20 cellular contexts compared by ENCODE assay signal in genomic region chr9:35186524-35186923, GRCh38. TPM values are rescaled to one million over a fixed set of nuclear protein-coding genes. Genes with fewer than 3 reads are reported as not detected.
DNase-seq lines count a peak whose midpoint lies in the region; ATAC-seq, FAIRE-seq and TF ChIP-seq lines count a peak whose summit lies in the region.
"Had no signal": no experiment of that assay in that cellular context is flagged by ENCODE, and none has a peak within 500 bp of the region (broad histone marks: within the 10 kb centered on the region; RNA-seq: fewer than 3 reads in every experiment).

No MANE protein-coding gene starts in this region.

- no peak for FAIRE-seq in small intestine (lab: Jason Lieb, UNC)
- FAIRE-seq: GM12878, RCC 7860 had no signal

- H3K27ac ChIP-seq in endodermal cell (ENCODE audit: low read depth, low read length): no peak overlapping the region
- no peak overlapping the region for H3K27ac ChIP-seq in small intestine (ENCODE audit: low read depth in 1 of 2, low read length in 1 of 2)
- H3K27ac ChIP-seq: GM23248 had no signal

- H3K9me3 ChIP-seq in endodermal cell (ENCODE audit: control insufficient read depth, low read length) (peaks cover 77% of the 10 kb centered on the region), small intestine (ENCODE audit: control insufficient read depth, low read depth) (no peaks in the 10 kb centered on the region)

- H3K27ac Mint-ChIP-seq in endodermal cell: no peak overlapping the region

- no peaks in the 10 kb centered on the region for H3K27me3 Mint-ChIP-seq in endodermal cell (ENCODE audit: insufficient read depth)

- H3K36me3 ChIP-seq in endodermal cell (ENCODE audit: control insufficient read depth, insufficient read depth, low read length) (peaks cover 21% of the 10 kb centered on the region), small intestine (ENCODE audit: control insufficient read depth in 2 of 2, insufficient read depth in 2 of 2, low read length in 2 of 2) (no peaks in the 10 kb centered on the region)
- H3K36me3 ChIP-seq: HAP-1 had no signal

- H3K4me3 Mint-ChIP-seq in endodermal cell: no peak overlapping the region

- peak; percentile 5 for DNase-seq in Daoy (ENCODE audit: low read depth)
- DNase-seq in RKO (ENCODE audit: low spot score): peak; percentile 55
- DNase-seq in endodermal cell: no peak
- DNase-seq in small intestine: peak; percentile 47
- no peak for DNase-seq in NCI-H2171 treated with DMSO at 0.1 percent for 48 hours (lab: John Stamatoyannopoulos, UW)
- DNase-seq: COR-L47; EL; GM23248; NCI-H1105 treated with DMSO at 0.1 percent for 48 hours; NCI-H1694 treated with DMSO at 0.1 percent for 48 hours; NCI-H2107; NCI-H226; NK-92 treated with Interleukin-12 subunit alpha and Interleukin-12 subunit beta, amount 100 ng/mL, for 24 hours; SHP77; T-helper 1 cell had no signal

- no peaks in the 10 kb centered on the region for H3K4me1 Mint-ChIP-seq in endodermal cell

- TF ChIP-seq CTCF in endodermal cell (conservative IDR thresholded peaks at IDR 0.05): no peak

- ATAC-seq in HG03196 (IDR thresholded peaks at IDR 0.05; ENCODE audit: unreplicated experiment): no peak
- no peak for ATAC-seq in GM21619 (IDR thresholded peaks at IDR 0.05; ENCODE audit: unreplicated experiment)
- ATAC-seq: GM12878 had no signal

- H3K27me3 ChIP-seq in endodermal cell (ENCODE audit: control insufficient read depth, insufficient read depth, low read length, poor library complexity, severe bottlenecking): no peaks in the 10 kb centered on the region
- no peaks in the 10 kb centered on the region for H3K27me3 ChIP-seq in small intestine (ENCODE audit: control insufficient read depth in 2 of 2, insufficient read depth in 2 of 2, low read length in 2 of 2)

- WGBS in endodermal cell (ENCODE audit: insufficient coverage in 1 of 2, insufficient read length in 1 of 2), 2 experiments: 83 to 92% methylated on average over 5 of the region's 5 CpGs
- WGBS in small intestine, 3 donors: 92 to 98% (median 95%) methylated on average over 5 of the region's 5 CpGs

- H3K4me1 ChIP-seq in endodermal cell (ENCODE audit: control insufficient read depth, insufficient read depth, low read length) (no peaks in the 10 kb centered on the region), small intestine (ENCODE audit: control insufficient read depth in 2 of 2, insufficient read depth in 1 of 2, low read depth in 1 of 2, low read length in 1 of 2) (no peaks in the 10 kb centered on the region)

- peaks cover 55% of the 10 kb centered on the region for H3K36me3 Mint-ChIP-seq in endodermal cell (ENCODE audit: low read depth)

- H3K9ac ChIP-seq in endodermal cell (ENCODE audit: extremely low read depth, low read length, poor library complexity, severe bottlenecking): no peak overlapping the region
- H3K9ac ChIP-seq: GM23248 had no signal

- peak overlapping the region; percentile 41 for H3K4me3 ChIP-seq in endodermal cell (ENCODE audit: low read length)
- no peak overlapping the region for H3K4me3 ChIP-seq in small intestine (ENCODE audit: low read depth in 1 of 2, low read length in 2 of 2)
- H3K4me3 ChIP-seq: GM12878, GM23248, HAP-1 had no signal

- H3K9me3 Mint-ChIP-seq in endodermal cell: peaks cover 84% of the 10 kb centered on the region

RNA-seq across cellular contexts. Expression of gene UNC13B, which starts 24.7 kb away (rescaled TPM):
- total RNA-seq in Daoy (2014; rRNA removed; shearing (Covaris generic)): 13.2 and 17.2 TPM in 2 replicates
- total RNA-seq in endodermal cell: 10 to 100 TPM; 53.9 to 57.2 TPM
- polyA plus RNA-seq in endodermal cell (2013, experiment 1 of 2): 35.5 TPM
- polyA plus RNA-seq in endodermal cell (2013, experiment 2 of 2): 30.9 TPM
- 10 to 100 TPM; 11.3 to 17.1 (median 11.6) TPM for polyA plus RNA-seq in small intestine

Comparison
In these comparisons a context has a peak if more than half of its experiments do, and no peak if none do; other contexts are left out.
1. DNase-seq: peak in Daoy (single experiment), RKO (single experiment) and small intestine (single experiment); none in endodermal cell (single experiment) and NCI-H2171 treated with DMSO at 0.1 percent for 48 hours (single experiment).